Comparison of ENCODE assay signal across 8 cellular contexts in genomic region chr11:6531267-6531752, GRCh38. TPM values are rescaled to one million over a fixed set of nuclear protein-coding genes. Genes with fewer than 3 reads are reported as not detected.
DNase-seq lines count a peak whose midpoint lies in the region; TF ChIP-seq lines count a peak whose summit lies in the region.

No MANE protein-coding gene starts in this region.

- H3K4me3 Mint-ChIP-seq in type B pancreatic cell = no peak overlapping the region

- 0% methylated on average over 1 of the region's 1 CpG for WGBS in mammary epithelial cell (ENCODE audit: low coverage, missing lambda C conversion rate)

- H3K4me2 ChIP-seq in mammary epithelial cell (ENCODE audit: insufficient read depth, low read depth, low read length) = no peak overlapping the region

- no peaks in the 10 kb centered on the region for H3K9me3 Mint-ChIP-seq in type B pancreatic cell

- H3K27me3 Mint-ChIP-seq in type B pancreatic cell = no peaks in the 10 kb centered on the region

- intact Hi-C loops in mammary epithelial cell (cut with micrococcal nuclease) = loop anchor here (1.0 kb wide), 4 partner anchors 72 to 175 kb away; partner anchors contain the start of genes ILK, MRPL17 and RRP8

- CTCF ChIA-PET in HEK293T (lab: Yijun Ruan, JAX) = interaction anchor here (0.6 to 2.1 kb wide), 12 partner anchors 10 to 655 kb away, joined by 3 to 9 read pairs (median 4); partner anchors contain the start of gene MRPL17
- CTCF ChIA-PET in mammary epithelial cell (lab: Charles Lee; ENCODE audit: low non-redundant PET) = interaction anchor here (0.6 to 1.0 kb wide), 11 partner anchors 8 to 173 kb away, joined by 3 to 37 read pairs (median 5); partner anchors contain the start of gene MRPL17

- no peaks in the 10 kb centered on the region for H4K20me1 ChIP-seq in mammary epithelial cell (ENCODE audit: insufficient read depth, low read length)

- H3K36me3 Mint-ChIP-seq in type B pancreatic cell = peaks cover 4% of the 10 kb centered on the region

- no peaks in the 10 kb centered on the region for H3K9me3 ChIP-seq in mammary epithelial cell (replicated peaks; ENCODE audit: insufficient read depth, low read length)

- dilution Hi-C loops in mammary epithelial cell (cut with HindIII; ENCODE audit: low sequenced_read_pairs) = no loop called here

- DNase-seq in DMS153 treated with DMSO at 0.1 percent for 48 hours (lab: John Stamatoyannopoulos, UW; ENCODE audit: unreplicated experiment) (peak; percentile 24), DMS153 (lab: John Stamatoyannopoulos, UW) (no peak), HEK293T (ENCODE audit: extremely low spot score) (peak; percentile 46), NCI-H69 (lab: John Stamatoyannopoulos, UW) (peak; percentile 41), mammary epithelial cell (peak; percentile 21), kidney tubule cell (ENCODE audit: low spot score) (peak; percentile 59), type B pancreatic cell (ENCODE audit: extremely low spot score, unreplicated experiment) (no peak)
- DNase-seq in stimulated activated CD4-positive, alpha-beta T cell treated with anti-CD3 and anti-CD28 coated beads, Interleukin-12 subunit alpha, Interleukin-12 subunit beta, amount 100 ng/mL, for 4 hours = no peak

- no peak overlapping the region for H3K27ac Mint-ChIP-seq in type B pancreatic cell

- no peaks in the 10 kb centered on the region for H3K4me1 Mint-ChIP-seq in type B pancreatic cell (ENCODE audit: unreplicated experiment)

- H3K9ac ChIP-seq in mammary epithelial cell (ENCODE audit: insufficient read depth, low read length) = no peak overlapping the region

- POLR2A ChIA-PET in HEK293T (lab: Yijun Ruan, JAX) = interaction anchor here (1.0 kb wide), 1 partner anchor 152 kb away, joined by 4 read pairs; the partner anchor contains the start of gene MRPL17

- H3K4me1 ChIP-seq in mammary epithelial cell (ENCODE audit: insufficient read depth, low read length) = no peaks in the 10 kb centered on the region

- no peaks in the 10 kb centered on the region for H3K36me3 ChIP-seq in mammary epithelial cell (ENCODE audit: insufficient read depth, low read length)

- H3K27me3 ChIP-seq in mammary epithelial cell (ENCODE audit: insufficient read depth, low read length) = no peaks in the 10 kb centered on the region

- peak; percentile 76 to 80 for TF ChIP-seq CTCF in mammary epithelial cell (conservative IDR thresholded peaks at IDR 0.05 in 1 of 2, IDR thresholded peaks at IDR 0.05 in 1 of 2; ENCODE audit: extremely low read depth in 1 of 2, insufficient read depth in 1 of 2, low read depth in 1 of 2, low read length in 2 of 2)
- peak; percentile 85 for TF ChIP-seq CTCF in type B pancreatic cell (conservative IDR thresholded peaks at IDR 0.05)

- no peak overlapping the region for H2AFZ ChIP-seq in mammary epithelial cell (ENCODE audit: low read depth, low read length)

- H3K79me2 ChIP-seq in mammary epithelial cell (ENCODE audit: insufficient read depth, low read length) = no peaks in the 10 kb centered on the region

- H3K4me3 ChIP-seq in mammary epithelial cell (replicated peaks in 1 of 3; ENCODE audit: insufficient read depth in 1 of 3, low read depth in 2 of 3, low read length in 3 of 3) = no peak overlapping the region

- H3K27ac ChIP-seq in mammary epithelial cell (ENCODE audit: insufficient read depth, low read depth, low read length) = no peak overlapping the region

- no TSS peak for BruUV-seq in mammary epithelial cell (replicated peaks; lab: Mats Ljungman, UMichigan)

- in situ Hi-C loops in mammary epithelial cell (cut with MboI; ENCODE audit: low sequenced_read_pairs in 2 of 2) = loop anchor here (10.0 kb wide), 2 partner anchors 143 to 153 kb away; partner anchors contain the start of gene MRPL17 (in 1 of the 2)

TF ChIP-seq in HEK293T, 16 proteins besides CTCF, POLR2A, EP300 and RAD21:
- TF ChIP-seq ARNT (IDR thresholded peaks at IDR 0.05) (no peak), BHLHE40 (IDR thresholded peaks at IDR 0.05; ENCODE audit: borderline replicate concordance) (no peak), FOXA1 (IDR thresholded peaks at IDR 0.05) (no peak), NFRKB (IDR thresholded peaks at IDR 0.05) (no peak), FOXM1 (IDR thresholded peaks at IDR 0.05; ENCODE audit: borderline replicate concordance) (no peak), SUZ12 (IDR thresholded peaks at IDR 0.05) (no peak), PKNOX1 (IDR thresholded peaks at IDR 0.05) (no peak), ZNF384 (IDR thresholded peaks at IDR 0.05) (no peak), SP1 (IDR thresholded peaks at IDR 0.05) (no peak), LEF1 (IDR thresholded peaks at IDR 0.05; ENCODE audit: borderline replicate concordance) (no peak), CTBP1 (IDR thresholded peaks at IDR 0.05; ENCODE audit: borderline replicate concordance) (no peak), ELF4 (IDR thresholded peaks at IDR 0.05) (no peak), L3MBTL2 (conservative IDR thresholded peaks at IDR 0.05) (no peak), HDGF (IDR thresholded peaks at IDR 0.05; ENCODE audit: borderline replicate concordance) (no peak), TARDBP (IDR thresholded peaks at IDR 0.05) (no peak), FOXK2 (IDR thresholded peaks at IDR 0.05) (no peak)

RNA-seq across cellular contexts. Expression of gene DNHD1, which starts 34.2 kb away (rescaled TPM):
- total RNA-seq in mammary epithelial cell (1 to 10 TPM; 5.5 to 9.4 TPM), type B pancreatic cell (ENCODE audit: low replicate concordance) (5.6 and 9.9 TPM in 2 replicates)
- 3.1 TPM for polyA plus RNA-seq in mammary epithelial cell
- 4.0 TPM for polyA minus RNA-seq in mammary epithelial cell

RNA-seq across cellular contexts. Expression of gene TIMM10B, which starts 50.0 kb away (rescaled TPM):
- total RNA-seq in mammary epithelial cell (10 to 100 TPM; 36.0 to 42.7 TPM), type B pancreatic cell (ENCODE audit: low replicate concordance) (31.2 and 35.7 TPM in 2 replicates)
- polyA plus RNA-seq in mammary epithelial cell = 40.4 TPM
- polyA minus RNA-seq in mammary epithelial cell = 18.1 TPM

RNA-seq across cellular contexts. Expression of gene ARFIP2, which starts 50.2 kb away (rescaled TPM):
- total RNA-seq in mammary epithelial cell (10 to 100 TPM; 70.5 to 76.2 TPM), type B pancreatic cell (ENCODE audit: low replicate concordance) (60.9 and 77.3 TPM in 2 replicates)
- 79.1 TPM for polyA plus RNA-seq in mammary epithelial cell
- polyA minus RNA-seq in mammary epithelial cell = 22.9 TPM

RNA-seq across cellular contexts. Expression of gene TRIM3, which starts 57.6 kb away (rescaled TPM):
- total RNA-seq in mammary epithelial cell (10 to 100 TPM in 1 of 2 donors, 1 to 10 TPM in 1; 9.3 to 20.8 TPM), type B pancreatic cell (ENCODE audit: low replicate concordance) (15.6 and 22.9 TPM in 2 replicates)
- polyA plus RNA-seq in mammary epithelial cell = 10.2 TPM
- 17.7 TPM for polyA minus RNA-seq in mammary epithelial cell

Comparison
In these comparisons a context has a peak if more than half of its experiments do, and no peak if none do; other contexts are left out.
1. DNase-seq: peak in DMS153 treated with DMSO at 0.1 percent for 48 hours (single experiment), HEK293T (single experiment), NCI-H69 (single experiment), mammary epithelial cell (single experiment) and kidney tubule cell (single experiment); none in DMS153 (single experiment), type B pancreatic cell (single experiment) and stimulated activated CD4-positive, alpha-beta T cell treated with anti-CD3 and anti-CD28 coated beads, Interleukin-12 subunit alpha, Interleukin-12 subunit beta, amount 100 ng/mL, for 4 hours (single experiment).